Comparison of ENCODE assay signal across 1 cellular context in genomic region chr3:25576146-25576545, GRCh38.
TF ChIP-seq lines count a peak whose summit lies in the region.

No MANE protein-coding gene starts in this region.

TF ChIP-seq in IMR-90, 13 proteins besides CTCF, POLR2A, EP300 and RAD21 (continued from another document):
- TF ChIP-seq RFX5 (IDR thresholded peaks at IDR 0.05; ENCODE audit: low read depth, low read length): no peak
- TF ChIP-seq CEBPB (IDR thresholded peaks at IDR 0.05; ENCODE audit: low read depth, low read length): no peak
